Comparison of ENCODE assay signal across 1 cellular context in genomic region chr17:81238815-81239713, GRCh38.
TF ChIP-seq lines count a peak whose summit lies in the region.

TSS of gene NDUFAF8 (plus strand) at chr17:81239318. CDS start at chr17:81239364, 46 bp downstream.
TSS of gene TEPSIN (minus strand) at chr17:81239055. CDS start at chr17:81239033, 22 bp downstream.

TF ChIP-seq in A549, 52 proteins besides CTCF, POLR2A, EP300 and RAD21 (continued from another document):
- TF ChIP-seq PBX3 (IDR thresholded peaks at IDR 0.05) = peak; percentile 97
- TF ChIP-seq RFX5 (IDR thresholded peaks at IDR 0.05) = peak; percentile 67
- peak; percentile 81 to 82; a peak in 4 of 5 replicates for TF ChIP-seq JUN (IDR thresholded peaks at IDR 0.05)
- no peak for TF ChIP-seq EHMT2 (IDR thresholded peaks at IDR 0.05; ENCODE audit: low read depth)
- peak; percentile 36; the same call in 1 of the 2 replicates for TF ChIP-seq REST (IDR thresholded peaks at IDR 0.05)
- 0 out of 2 replicates have a peak, but pooled peaks have one; percentile 47 for TF ChIP-seq MAX (IDR thresholded peaks at IDR 0.05)
- TF ChIP-seq PHF8 (IDR thresholded peaks at IDR 0.05; ENCODE audit: borderline replicate concordance, low read depth) = peak; percentile 92; the same call in 1 of the 2 replicates
